ENCODE assay signal across 23 cellular contexts in genomic region chr2:229636568-229636967, GRCh38.
DNase-seq lines count a peak whose midpoint lies in the region; ATAC-seq, FAIRE-seq and TF ChIP-seq lines count a peak whose summit lies in the region.
"Had no signal": no experiment of that assay in that cellular context is flagged by ENCODE, and none has a peak within 500 bp of the region (broad histone marks: within the 10 kb centered on the region; RNA-seq: fewer than 3 reads in every experiment).

No MANE protein-coding gene starts in this region.

- TF ChIP-seq CTCF in GM23338 (conservative IDR thresholded peaks at IDR 0.05; ENCODE audit: low read depth in 2 of 2) = no peak
- no peak for TF ChIP-seq CTCF in K562 (IDR thresholded peaks at IDR 0.05 in 2 of 3, conservative IDR thresholded peaks at IDR 0.05 in 1 of 3; ENCODE audit: insufficient read depth in 2 of 3, low read depth in 1 of 3, low read length in 3 of 3)
- TF ChIP-seq CTCF in Caco-2 (IDR thresholded peaks at IDR 0.05; ENCODE audit: insufficient read depth in 1 of 2, low read depth in 1 of 2, low read length in 1 of 2, severe bottlenecking in 1 of 2, unreplicated experiment in 1 of 2) = no peak

- H3K4me3 ChIP-seq in GM23338 (no peak overlapping the region), K562 (no peak overlapping the region), Caco-2 (ENCODE audit: low read depth, low read length) (no peak overlapping the region), right cardiac atrium (ENCODE audit: low read length) (no peak overlapping the region)
- H3K4me3 ChIP-seq: A549 had no signal

- POLR2A ChIA-PET in K562 (lab: Yijun Ruan, JAX) (interaction anchor here (1.4 kb wide), 1 partner anchor 8 kb away, joined by 6 read pairs; no protein-coding TSS in a partner anchor), Caco-2 (lab: Charles Lee) (no interaction called here)

- ATAC-seq in GM23338 (peak; percentile 95), K562 (peak; percentile 48; the same call in 1 of the 3 replicates), right cardiac atrium (no peak), HG02642 (IDR thresholded peaks at IDR 0.05; ENCODE audit: poor library complexity, unreplicated experiment) (no peak)
- ATAC-seq: A549, Panc1, SK-N-SH treated with all-trans-retinoic acid at 6 μM for 48 hours had no signal

- no peaks in the 10 kb centered on the region for H4K20me1 ChIP-seq in GM23338 (replicated peaks; ENCODE audit: insufficient read depth)
- H4K20me1 ChIP-seq in K562 (replicated peaks; ENCODE audit: control insufficient read depth, insufficient read depth, low read length) = no peaks in the 10 kb centered on the region

- in situ Hi-C loops in K562 (cut with MboI) = no loop called here

- no peak for TF ChIP-seq RAD21 in K562 (CRISPR knock-in tag; conservative IDR thresholded peaks at IDR 0.05 in 1 of 2, IDR thresholded peaks at IDR 0.05 in 1 of 2)

- intact Hi-C loops in K562 (cut with micrococcal nuclease) (no loop called here), Caco-2 (cut with micrococcal nuclease; ENCODE audit: unreplicated experiment) (no loop called here), right cardiac atrium (cut with DNase I) (no loop called here)

- FAIRE-seq in K562 (lab: Jason Lieb, UNC) = no peak
- FAIRE-seq: A549, GM12892 had no signal

- BruUV-seq in K562 (replicated peaks; lab: Mats Ljungman, UMichigan) (no TSS peak), Caco-2 (replicated peaks; lab: Mats Ljungman, UMichigan) (no TSS peak)

- H2AFZ ChIP-seq in GM23338 (no peak overlapping the region), K562 (ENCODE audit: low read depth, low read length) (no peak overlapping the region)

- no peaks in the 10 kb centered on the region for H3F3A ChIP-seq in GM23338 (replicated peaks; ENCODE audit: low read depth)

- CTCF ChIA-PET in K562 (lab: Yijun Ruan, JAX; ENCODE audit: low intra/inter-chr PET ratio) (no interaction called here), Caco-2 (lab: Charles Lee) (no interaction called here)

- no peak for TF ChIP-seq POLR2A in K562 (conservative IDR thresholded peaks at IDR 0.05)

- H3K9ac ChIP-seq in K562 (ENCODE audit: insufficient read depth in 1 of 2, low read depth in 2 of 2, low read length in 2 of 2) = no peak overlapping the region

- no peak overlapping the region for H3K4me3 Mint-ChIP-seq in GM23338
- H3K4me3 Mint-ChIP-seq in Caco-2 (ENCODE audit: unreplicated experiment) = no peak overlapping the region
- H3K4me3 Mint-ChIP-seq: CD8-positive, alpha-beta memory T cell; IgD-negative memory B cell had no signal

- no peaks in the 10 kb centered on the region for H3K9me2 ChIP-seq in GM23338 (ENCODE audit: insufficient read depth)

- H3K36me3 Mint-ChIP-seq in GM23338 (ENCODE audit: low read depth) (no peaks in the 10 kb centered on the region), Caco-2 (ENCODE audit: insufficient read depth, unreplicated experiment) (no peaks in the 10 kb centered on the region)
- H3K36me3 Mint-ChIP-seq: CD8-positive, alpha-beta memory T cell; IgD-negative memory B cell had no signal

- H3K9me3 Mint-ChIP-seq in GM23338 (no peaks in the 10 kb centered on the region), Caco-2 (ENCODE audit: unreplicated experiment) (no peaks in the 10 kb centered on the region)
- H3K9me3 Mint-ChIP-seq: CD8-positive, alpha-beta memory T cell; IgD-negative memory B cell had no signal

- DNase-seq in GM23338 (ENCODE audit: low spot score) (peak; percentile 69), HPDE6-E6E7 (ENCODE audit: extremely low spot score) (peak; percentile 12), K562 (ENCODE audit: extremely low read depth in 1 of 4, low spot score in 3 of 4) (no peak), iPS-NIHi7 (ENCODE audit: extremely low spot score) (peak; percentile 38), Caco-2 (no peak), right cardiac atrium (no peak)
- DNase-seq: Calu3; CD8-positive, alpha-beta memory T cell; DMS79 treated with DMSO at 0.1 percent for 48 hours; NCI-H1048; NCI-H1417; NCI-H1694 treated with DMSO at 0.1 percent for 48 hours; NCI-H2081; NCI-H226; NCI-H510A; NCI-H69; SIG-M5 had no signal

- H3K9me3 ChIP-seq in K562 (replicated peaks; ENCODE audit: control insufficient read depth, insufficient read depth, low read depth, low read length) (no peaks in the 10 kb centered on the region), Caco-2 (no peaks in the 10 kb centered on the region), right cardiac atrium (ENCODE audit: control insufficient read depth, low read length) (no peaks in the 10 kb centered on the region)
- H3K9me3 ChIP-seq: A549 had no signal

- H3K4me1 ChIP-seq in GM23338 (ENCODE audit: insufficient read depth) = no peaks in the 10 kb centered on the region
- H3K4me1 ChIP-seq in K562 (replicated peaks in 1 of 2; ENCODE audit: control insufficient read depth in 2 of 2, insufficient read depth in 2 of 2, low read length in 2 of 2) = no peaks in the 10 kb centered on the region
- no peaks in the 10 kb centered on the region for H3K4me1 ChIP-seq in Caco-2
- no peaks in the 10 kb centered on the region for H3K4me1 ChIP-seq in right cardiac atrium (ENCODE audit: control insufficient read depth, insufficient read depth, low read length)
- H3K4me1 ChIP-seq: A549 had no signal

- H3K79me2 ChIP-seq in GM23338 (replicated peaks; ENCODE audit: insufficient read depth) (no peaks in the 10 kb centered on the region), K562 (ENCODE audit: control insufficient read depth, insufficient read depth, low read length) (no peaks in the 10 kb centered on the region)

- no peaks in the 10 kb centered on the region for H3K36me3 ChIP-seq in GM23338 (ENCODE audit: insufficient read depth)
- H3K36me3 ChIP-seq in K562 (ENCODE audit: control insufficient read depth, insufficient read depth, low read length) = no peaks in the 10 kb centered on the region
- no peaks in the 10 kb centered on the region for H3K36me3 ChIP-seq in Caco-2 (ENCODE audit: control insufficient read depth, insufficient read depth, low read length)

- H3K4me2 ChIP-seq in GM23338 = no peak overlapping the region
- no peak overlapping the region for H3K4me2 ChIP-seq in K562 (ENCODE audit: insufficient read depth, low read length)
- H3K4me2 ChIP-seq: A549 had no signal

- no peaks in the 10 kb centered on the region; the same call in 2 of the 3 replicates for H3K4me1 Mint-ChIP-seq in GM23338
- no peaks in the 10 kb centered on the region for H3K4me1 Mint-ChIP-seq in Caco-2 (ENCODE audit: low read depth, unreplicated experiment)
- H3K4me1 Mint-ChIP-seq: CD8-positive, alpha-beta memory T cell; IgD-negative memory B cell had no signal

- H3K27ac Mint-ChIP-seq in GM23338 (no peak overlapping the region), Caco-2 (ENCODE audit: unreplicated experiment) (no peak overlapping the region)
- H3K27ac Mint-ChIP-seq: IgD-negative memory B cell had no signal

- TF ChIP-seq EP300 in K562 (IDR thresholded peaks at IDR 0.05; ENCODE audit: low read length) = no peak

- H3K9me1 ChIP-seq in K562 (ENCODE audit: control insufficient read depth, insufficient read depth, low read length) = no peaks in the 10 kb centered on the region

- H3K27me3 ChIP-seq in GM23338 (ENCODE audit: insufficient read depth) (no peaks in the 10 kb centered on the region), K562 (ENCODE audit: control insufficient read depth in 2 of 2, insufficient read depth in 2 of 2, low read length in 2 of 2) (no peaks in the 10 kb centered on the region; a peak in 1 of 5 replicates), Caco-2 (replicated peaks; ENCODE audit: control insufficient read depth, insufficient read depth, low read length) (no peaks in the 10 kb centered on the region), right cardiac atrium (ENCODE audit: control insufficient read depth, insufficient read depth) (no peaks in the 10 kb centered on the region)

- H3K27ac ChIP-seq in GM23338 (ENCODE audit: low read depth) (no peak overlapping the region), K562 (ENCODE audit: extremely low read depth, low read depth, low read length) (no peak overlapping the region), right cardiac atrium (ENCODE audit: low read length) (no peak overlapping the region)
- H3K27ac ChIP-seq: A549 had no signal

- H3K27me3 Mint-ChIP-seq in GM23338 (ENCODE audit: insufficient read depth, low read depth, poor library complexity) (no peaks in the 10 kb centered on the region), Caco-2 (ENCODE audit: insufficient read depth, unreplicated experiment) (peaks cover 8% of the 10 kb centered on the region)

TF ChIP-seq in GM23338, 12 proteins besides CTCF, POLR2A, EP300 and RAD21 (continues in another document):
- TF ChIP-seq ZNF331 (CRISPR knock-in tag; IDR thresholded peaks at IDR 0.05; ENCODE audit: low read depth) (no peak), ETS1 (IDR thresholded peaks at IDR 0.05) (0 out of 2 replicates have a peak, but pooled peaks have one; percentile 21), EZH2 (IDR thresholded peaks at IDR 0.05; ENCODE audit: low read depth, unreplicated experiment) (no peak), ZNF114 (CRISPR knock-in tag; IDR thresholded peaks at IDR 0.05) (no peak), POLR2AphosphoS5 (IDR thresholded peaks at IDR 0.05; ENCODE audit: low read depth) (no peak)

TF ChIP-seq in K562, 482 proteins besides CTCF, POLR2A, EP300 and RAD21 (continues in another document):
- TF ChIP-seq ZNF431 (CRISPR knock-in tag; IDR thresholded peaks at IDR 0.05) = no peak

Comparison
In these comparisons a context has a peak if more than half of its experiments do, and no peak if none do; other contexts are left out.
1. ATAC-seq: peak in GM23338 (single experiment) and K562 (single experiment); none in right cardiac atrium (0 of 2) and HG02642 (single experiment).
2. DNase-seq: peak in GM23338 (single experiment), HPDE6-E6E7 (single experiment) and iPS-NIHi7 (single experiment); none in K562 (0 of 4), Caco-2 (0 of 2) and right cardiac atrium (0 of 3).